Comparison of ENCODE assay signal across 1 cellular context in genomic region chr3:10198761-10199688, GRCh38.
TF ChIP-seq lines count a peak whose summit lies in the region.

No MANE protein-coding gene starts in this region.

TF ChIP-seq in K562, 482 proteins besides CTCF, POLR2A, EP300 and RAD21 (continued from another document and continues in another):
- no peak for TF ChIP-seq PATZ1 (CRISPR knock-in tag; IDR thresholded peaks at IDR 0.05; ENCODE audit: borderline replicate concordance)
- TF ChIP-seq ZNF75A (CRISPR knock-in tag; IDR thresholded peaks at IDR 0.05) = no peak
- TF ChIP-seq, protein P1, sequence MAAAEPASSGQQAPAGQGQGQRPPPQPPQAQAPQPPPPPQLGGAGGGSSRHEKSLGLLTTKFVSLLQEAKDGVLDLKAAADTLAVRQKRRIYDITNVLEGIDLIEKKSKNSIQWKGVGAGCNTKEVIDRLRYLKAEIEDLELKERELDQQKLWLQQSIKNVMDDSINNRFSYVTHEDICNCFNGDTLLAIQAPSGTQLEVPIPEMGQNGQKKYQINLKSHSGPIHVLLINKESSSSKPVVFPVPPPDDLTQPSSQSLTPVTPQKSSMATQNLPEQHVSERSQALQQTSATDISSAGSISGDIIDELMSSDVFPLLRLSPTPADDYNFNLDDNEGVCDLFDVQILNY (CRISPR knock-in tag; IDR thresholded peaks at IDR 0.05) = peak; percentile 41; the same call in 1 of the 2 replicates
- no peak for TF ChIP-seq DNMT1 (IDR thresholded peaks at IDR 0.05)
- TF ChIP-seq ZNF12 (CRISPR knock-in tag; IDR thresholded peaks at IDR 0.05) = no peak
- no peak for TF ChIP-seq ATF1 (CRISPR knock-in tag; IDR thresholded peaks at IDR 0.05)
- peak; percentile 51 for TF ChIP-seq ATF1 (tag; IDR thresholded peaks at IDR 0.05)
- TF ChIP-seq, protein P2, sequence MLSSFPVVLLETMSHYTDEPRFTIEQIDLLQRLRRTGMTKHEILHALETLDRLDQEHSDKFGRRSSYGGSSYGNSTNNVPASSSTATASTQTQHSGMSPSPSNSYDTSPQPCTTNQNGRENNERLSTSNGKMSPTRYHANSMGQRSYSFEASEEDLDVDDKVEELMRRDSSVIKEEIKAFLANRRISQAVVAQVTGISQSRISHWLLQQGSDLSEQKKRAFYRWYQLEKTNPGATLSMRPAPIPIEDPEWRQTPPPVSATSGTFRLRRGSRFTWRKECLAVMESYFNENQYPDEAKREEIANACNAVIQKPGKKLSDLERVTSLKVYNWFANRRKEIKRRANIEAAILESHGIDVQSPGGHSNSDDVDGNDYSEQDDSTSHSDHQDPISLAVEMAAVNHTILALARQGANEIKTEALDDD (IDR thresholded peaks at IDR 0.05) = no peak
- 0 out of 2 replicates have a peak, but pooled peaks have one; percentile 35 for TF ChIP-seq MYNN (IDR thresholded peaks at IDR 0.05)
- TF ChIP-seq MYNN (CRISPR knock-in tag; IDR thresholded peaks at IDR 0.05) = no peak
- TF ChIP-seq SMARCA4 (IDR thresholded peaks at IDR 0.05) = no peak; the same call in none of the 2 replicates
- no peak for TF ChIP-seq ZNF76 (CRISPR knock-in tag; IDR thresholded peaks at IDR 0.05; ENCODE audit: borderline replicate concordance)
- 0 out of 2 replicates have a peak, but pooled peaks have one; percentile 40 for TF ChIP-seq MTA1 (IDR thresholded peaks at IDR 0.05; ENCODE audit: borderline replicate concordance)
- no peak for TF ChIP-seq MTA2 (IDR thresholded peaks at IDR 0.05; ENCODE audit: low read depth)
- TF ChIP-seq SMARCC2 (IDR thresholded peaks at IDR 0.05; ENCODE audit: low read depth) = 0 out of 2 replicates have a peak, but pooled peaks have one; percentile 26
- TF ChIP-seq CEBPB (tag; IDR thresholded peaks at IDR 0.05) = no peak; the same call in 1 of the 2 replicates
- peak in 1 of 2 experiments; percentile 14; a peak in 1 of 4 replicates for TF ChIP-seq HDAC1 (IDR thresholded peaks at IDR 0.05)
- TF ChIP-seq CBX8 (IDR thresholded peaks at IDR 0.05; ENCODE audit: borderline replicate concordance, extremely low read depth, low read depth, low read length, poor library complexity, severe bottlenecking) = no peak
- TF ChIP-seq SOX6 (IDR thresholded peaks at IDR 0.05) = no peak
- no peak for TF ChIP-seq NR2C1 (IDR thresholded peaks at IDR 0.05)
- no peak for TF ChIP-seq NR2C1 (tag; IDR thresholded peaks at IDR 0.05)
- no peak for TF ChIP-seq THRAP3 (IDR thresholded peaks at IDR 0.05; ENCODE audit: borderline replicate concordance)
- TF ChIP-seq KLF13 (tag; IDR thresholded peaks at IDR 0.05; ENCODE audit: borderline replicate concordance, low read depth) = no peak
- no peak for TF ChIP-seq FUS (optimal IDR thresholded peaks at IDR 0.05; ENCODE audit: low read depth, low read length)
- TF ChIP-seq, protein P3, sequence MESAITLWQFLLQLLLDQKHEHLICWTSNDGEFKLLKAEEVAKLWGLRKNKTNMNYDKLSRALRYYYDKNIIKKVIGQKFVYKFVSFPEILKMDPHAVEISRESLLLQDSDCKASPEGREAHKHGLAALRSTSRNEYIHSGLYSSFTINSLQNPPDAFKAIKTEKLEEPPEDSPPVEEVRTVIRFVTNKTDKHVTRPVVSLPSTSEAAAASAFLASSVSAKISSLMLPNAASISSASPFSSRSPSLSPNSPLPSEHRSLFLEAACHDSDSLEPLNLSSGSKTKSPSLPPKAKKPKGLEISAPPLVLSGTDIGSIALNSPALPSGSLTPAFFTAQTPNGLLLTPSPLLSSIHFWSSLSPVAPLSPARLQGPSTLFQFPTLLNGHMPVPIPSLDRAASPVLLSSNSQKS (CRISPR knock-in tag; IDR thresholded peaks at IDR 0.05) = no peak
- TF ChIP-seq RBM34 (IDR thresholded peaks at IDR 0.05; ENCODE audit: borderline replicate concordance, insufficient read depth, low read length) = no peak
- TF ChIP-seq ZNF408 (CRISPR knock-in tag; IDR thresholded peaks at IDR 0.05; ENCODE audit: low read depth) = no peak
- no peak for TF ChIP-seq CCNT2 (IDR thresholded peaks at IDR 0.05; ENCODE audit: borderline replicate concordance, extremely low read depth, insufficient read length, low read depth, low read length)
- no peak for TF ChIP-seq MEF2A (IDR thresholded peaks at IDR 0.05; ENCODE audit: control insufficient read depth, low read depth, low read length)
- no peak for TF ChIP-seq ZKSCAN3 (CRISPR knock-in tag; IDR thresholded peaks at IDR 0.05)
- no peak; the same call in none of the 2 replicates for TF ChIP-seq GABPA (tag; conservative IDR thresholded peaks at IDR 0.05; ENCODE audit: low read depth)
- TF ChIP-seq, protein P4, sequence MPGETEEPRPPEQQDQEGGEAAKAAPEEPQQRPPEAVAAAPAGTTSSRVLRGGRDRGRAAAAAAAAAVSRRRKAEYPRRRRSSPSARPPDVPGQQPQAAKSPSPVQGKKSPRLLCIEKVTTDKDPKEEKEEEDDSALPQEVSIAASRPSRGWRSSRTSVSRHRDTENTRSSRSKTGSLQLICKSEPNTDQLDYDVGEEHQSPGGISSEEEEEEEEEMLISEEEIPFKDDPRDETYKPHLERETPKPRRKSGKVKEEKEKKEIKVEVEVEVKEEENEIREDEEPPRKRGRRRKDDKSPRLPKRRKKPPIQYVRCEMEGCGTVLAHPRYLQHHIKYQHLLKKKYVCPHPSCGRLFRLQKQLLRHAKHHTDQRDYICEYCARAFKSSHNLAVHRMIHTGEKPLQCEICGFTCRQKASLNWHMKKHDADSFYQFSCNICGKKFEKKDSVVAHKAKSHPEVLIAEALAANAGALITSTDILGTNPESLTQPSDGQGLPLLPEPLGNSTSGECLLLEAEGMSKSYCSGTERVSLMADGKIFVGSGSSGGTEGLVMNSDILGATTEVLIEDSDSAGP (CRISPR knock-in tag; IDR thresholded peaks at IDR 0.05) = no peak
- peak; percentile 43 for TF ChIP-seq ARID1B (IDR thresholded peaks at IDR 0.05)
- no peak for TF ChIP-seq HBP1 (CRISPR knock-in tag; IDR thresholded peaks at IDR 0.05)
- no peak for TF ChIP-seq TEAD2 (tag; IDR thresholded peaks at IDR 0.05)
- TF ChIP-seq ZC3H4 (CRISPR knock-in tag; IDR thresholded peaks at IDR 0.05; ENCODE audit: borderline replicate concordance) = no peak
- no peak for TF ChIP-seq NFRKB (IDR thresholded peaks at IDR 0.05; ENCODE audit: low read depth)
- no peak for TF ChIP-seq BMI1 (IDR thresholded peaks at IDR 0.05; ENCODE audit: low read length)
- TF ChIP-seq ZNF766 (CRISPR knock-in tag; conservative IDR thresholded peaks at IDR 0.05) = no peak
- TF ChIP-seq TARDBP (IDR thresholded peaks at IDR 0.05) = 0 out of 2 replicates have a peak, but pooled peaks have one; percentile 9
- TF ChIP-seq NR4A1 (CRISPR knock-in tag; IDR thresholded peaks at IDR 0.05) = no peak
- TF ChIP-seq NR4A1 (tag; IDR thresholded peaks at IDR 0.05) = no peak
- no peak for TF ChIP-seq ZNF584 (CRISPR knock-in tag; IDR thresholded peaks at IDR 0.05; ENCODE audit: low read depth)
- TF ChIP-seq KAT8 (IDR thresholded peaks at IDR 0.05; ENCODE audit: low read depth) = no peak
- TF ChIP-seq PTBP1 (IDR thresholded peaks at IDR 0.05; ENCODE audit: low read depth, low read length) = no peak
- no peak for TF ChIP-seq ZSCAN32 (CRISPR knock-in tag; IDR thresholded peaks at IDR 0.05)
- no peak for TF ChIP-seq TRIM24 (IDR thresholded peaks at IDR 0.05)
- TF ChIP-seq ZNF140 (CRISPR knock-in tag; IDR thresholded peaks at IDR 0.05) = no peak
- TF ChIP-seq NCOA1 (IDR thresholded peaks at IDR 0.05; ENCODE audit: low read depth) = 0 out of 2 replicates have a peak, but pooled peaks have one; percentile 12
- no peak for TF ChIP-seq EHMT2 (IDR thresholded peaks at IDR 0.05)
- TF ChIP-seq SMARCB1 (IDR thresholded peaks at IDR 0.05; ENCODE audit: insufficient read length, low read depth) = no peak
- no peak for TF ChIP-seq HDAC3 (IDR thresholded peaks at IDR 0.05; ENCODE audit: borderline replicate concordance, partially characterized antibody)
- no peak for TF ChIP-seq GATAD2A (IDR thresholded peaks at IDR 0.05)
- 0 out of 2 replicates have a peak, but pooled peaks have one; percentile 14 for TF ChIP-seq ZBTB7A (IDR thresholded peaks at IDR 0.05; ENCODE audit: borderline replicate concordance, control insufficient read depth, low read depth, low read length)
- no peak for TF ChIP-seq PKNOX1 (IDR thresholded peaks at IDR 0.05)
- TF ChIP-seq, protein P5, sequence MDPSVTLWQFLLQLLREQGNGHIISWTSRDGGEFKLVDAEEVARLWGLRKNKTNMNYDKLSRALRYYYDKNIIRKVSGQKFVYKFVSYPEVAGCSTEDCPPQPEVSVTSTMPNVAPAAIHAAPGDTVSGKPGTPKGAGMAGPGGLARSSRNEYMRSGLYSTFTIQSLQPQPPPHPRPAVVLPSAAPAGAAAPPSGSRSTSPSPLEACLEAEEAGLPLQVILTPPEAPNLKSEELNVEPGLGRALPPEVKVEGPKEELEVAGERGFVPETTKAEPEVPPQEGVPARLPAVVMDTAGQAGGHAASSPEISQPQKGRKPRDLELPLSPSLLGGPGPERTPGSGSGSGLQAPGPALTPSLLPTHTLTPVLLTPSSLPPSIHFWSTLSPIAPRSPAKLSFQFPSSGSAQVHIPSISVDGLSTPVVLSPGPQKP (CRISPR knock-in tag; IDR thresholded peaks at IDR 0.05) = no peak
- no peak for TF ChIP-seq NFIC (IDR thresholded peaks at IDR 0.05)
- peak; percentile 30; the same call in 1 of the 2 replicates for TF ChIP-seq ATF3 (IDR thresholded peaks at IDR 0.05)
- TF ChIP-seq ATF3 (CRISPR knock-in tag; conservative IDR thresholded peaks at IDR 0.05) = no peak
- TF ChIP-seq TAF1 (IDR thresholded peaks at IDR 0.05; ENCODE audit: control insufficient read depth, extremely low read depth, insufficient read depth, low read length, severe bottlenecking) = no peak
- TF ChIP-seq ZNF507 (tag; conservative IDR thresholded peaks at IDR 0.05) = no peak
- TF ChIP-seq CTBP1 (IDR thresholded peaks at IDR 0.05; ENCODE audit: borderline replicate concordance) = peak; percentile 80; the same call in 1 of the 2 replicates
- no peak for TF ChIP-seq MCM7 (IDR thresholded peaks at IDR 0.05)
- no peak for TF ChIP-seq SRF (CRISPR knock-in tag; IDR thresholded peaks at IDR 0.05)
- TF ChIP-seq HNRNPUL1 (IDR thresholded peaks at IDR 0.05; ENCODE audit: low read length) = no peak
- no peak for TF ChIP-seq SFPQ (IDR thresholded peaks at IDR 0.05; ENCODE audit: low read depth, low read length)
- TF ChIP-seq HIVEP1 (CRISPR knock-in tag; IDR thresholded peaks at IDR 0.05) = no peak
- no peak for TF ChIP-seq ZNF184 (CRISPR knock-in tag; IDR thresholded peaks at IDR 0.05)
- TF ChIP-seq MED1 (CRISPR knock-in tag; IDR thresholded peaks at IDR 0.05; ENCODE audit: borderline replicate concordance) = no peak
